14 cellular contexts compared by ENCODE assay signal in the genomic region with DNA sequence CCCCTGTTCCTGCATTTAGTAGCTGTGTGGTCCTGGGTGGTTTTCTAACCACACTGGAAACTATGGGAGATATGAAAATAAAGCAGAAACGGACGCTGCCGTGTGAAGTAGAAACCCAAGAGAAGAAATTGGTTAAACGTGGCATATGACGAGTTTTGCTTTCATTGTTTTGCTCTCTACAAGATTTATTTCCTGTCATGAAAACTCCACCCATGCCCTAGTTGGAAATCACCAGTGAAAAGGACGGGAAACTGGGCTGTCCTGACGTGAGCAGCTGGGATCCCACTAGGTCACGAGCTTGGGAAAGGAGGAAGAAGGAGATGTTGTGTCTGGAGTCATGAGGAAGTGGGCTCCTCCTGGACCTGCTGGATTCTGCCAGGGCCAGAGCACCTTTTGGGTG.
DNase-seq lines count a peak whose midpoint lies in the region; ATAC-seq and TF ChIP-seq lines count a peak whose summit lies in the region.
"Had no signal": no experiment of that assay in that cellular context is flagged by ENCODE, and none has a peak within 500 bp of the region (broad histone marks: within the 10 kb centered on the region; RNA-seq: fewer than 3 reads in every experiment).

No MANE protein-coding gene starts in this region.

- H3K27me3 ChIP-seq in adipocyte (replicated peaks; ENCODE audit: control insufficient read depth, insufficient read depth, low read length) (no peaks in the 10 kb centered on the region), right atrium auricular region (no peaks in the 10 kb centered on the region)
- H3K27me3 ChIP-seq: BLaER1 had no signal

- CTCF ChIA-PET in WTC11 (lab: Charles Lee) = no interaction called here

- POLR2A ChIA-PET in WTC11 (lab: Charles Lee) = no interaction called here

- H3K9ac ChIP-seq in adipocyte (ENCODE audit: low read length) = peak overlapping the region; percentile 44
- H3K9ac ChIP-seq: BLaER1 had no signal

- peaks cover 8% of the 10 kb centered on the region for H3K4me1 Mint-ChIP-seq in WTC11
- H3K4me1 Mint-ChIP-seq: immature natural killer cell had no signal

- DNase-seq in GM04503 (ENCODE audit: low read depth) = peak; percentile 78
- no peak for DNase-seq in adipocyte (ENCODE audit: low read depth)
- DNase-seq in right atrium auricular region (ENCODE audit: low spot score) = peak; percentile 80
- no peak for DNase-seq in DMS79 treated with DMSO at 0.1 percent for 48 hours (lab: John Stamatoyannopoulos, UW)
- DNase-seq in NCI-H146 (lab: John Stamatoyannopoulos, UW) = no peak
- no peak for DNase-seq in stimulated activated CD4-positive, alpha-beta T cell treated with anti-CD3 and anti-CD28 coated beads, Interleukin-1b, Interleukin-23, amount 100 ng/mL, for 48 hours
- no peak for DNase-seq in WTC11 (ENCODE audit: low spot score)
- DNase-seq: activated CD4-positive, alpha-beta T cell treated with anti-CD3 and anti-CD28 coated beads, Interleukin-2, amount 50 U/mL, for 4 hours; activated effector memory CD4-positive, alpha-beta T cell treated with Interleukin-2 at 50 U/mL for 16 hours; immature natural killer cell; stimulated activated CD8-positive, alpha-beta memory T cell treated with anti-CD3 and anti-CD28 coated beads, Interleukin-4, amount 100 ng/mL, for 48 hours had no signal

- H3K27me3 Mint-ChIP-seq in WTC11 (ENCODE audit: low read depth) = peaks cover 3% of the 10 kb centered on the region; the same call in 1 of the 2 replicates

- H3K27ac Mint-ChIP-seq in WTC11 = no peak overlapping the region
- H3K27ac Mint-ChIP-seq: immature natural killer cell; T-helper 1 cell treated with Interleukin-12 subunit alpha and Interleukin-12 subunit beta and Interleukin-4 antibody, amounts not matched to agents 30 μg/mL and 1 μg/mL, for 36 hours had no signal

- H3K36me3 Mint-ChIP-seq in WTC11 = no peaks in the 10 kb centered on the region
- H3K36me3 Mint-ChIP-seq: immature natural killer cell had no signal

- H3K4me3 Mint-ChIP-seq in WTC11 = no peak overlapping the region
- H3K4me3 Mint-ChIP-seq: immature natural killer cell; T-helper 1 cell treated with Interleukin-12 subunit alpha and Interleukin-12 subunit beta and Interleukin-4 antibody, amounts not matched to agents 30 μg/mL and 1 μg/mL, for 36 hours had no signal

- H3K9me3 ChIP-seq in adipocyte (ENCODE audit: control insufficient read depth, low read length) = no peaks in the 10 kb centered on the region
- H3K9me3 ChIP-seq in right atrium auricular region = no peaks in the 10 kb centered on the region
- H3K9me3 ChIP-seq: BLaER1 had no signal

- TF ChIP-seq CTCF in right atrium auricular region (IDR thresholded peaks at IDR 0.05) (no peak), WTC11 (IDR thresholded peaks at IDR 0.05) (no peak)

- peaks cover 15% of the 10 kb centered on the region for H3K9me3 Mint-ChIP-seq in WTC11
- H3K9me3 Mint-ChIP-seq: immature natural killer cell; T-helper 1 cell treated with Interleukin-12 subunit alpha and Interleukin-12 subunit beta and Interleukin-4 antibody, amounts not matched to agents 30 μg/mL and 1 μg/mL, for 36 hours had no signal

- H3K36me3 ChIP-seq in adipocyte (ENCODE audit: control insufficient read depth, insufficient read depth, low read length, severe bottlenecking) (no peaks in the 10 kb centered on the region), right atrium auricular region (no peaks in the 10 kb centered on the region)
- H3K36me3 ChIP-seq: BLaER1 had no signal

- H3K4me3 ChIP-seq in adipocyte (ENCODE audit: low read length) (peak overlapping the region; percentile 17), right atrium auricular region (no peak overlapping the region), skin epidermis (no peak overlapping the region)
- H3K4me3 ChIP-seq: BLaER1 had no signal

- peaks cover 41% of the 10 kb centered on the region for H3K4me1 ChIP-seq in adipocyte (ENCODE audit: control insufficient read depth, insufficient read depth, low read length)
- peaks cover 0 to 21% of the 10 kb centered on the region in 2 donors for H3K4me1 ChIP-seq in right atrium auricular region
- H3K4me1 ChIP-seq: BLaER1 had no signal

- H3K27ac ChIP-seq in right atrium auricular region (peak overlapping the region; percentile 63 to 65), skin epidermis (peak overlapping the region in 13 of 21 experiments; percentile 26 to 83 (median 53))
- H3K27ac ChIP-seq: BLaER1 had no signal

- ATAC-seq in WTC11 = no peak

TF ChIP-seq in WTC11, 78 proteins besides CTCF, POLR2A, EP300 and RAD21:
- TF ChIP-seq SMAD3 (CRISPR knock-in tag; IDR thresholded peaks at IDR 0.05; ENCODE audit: borderline replicate concordance) = no peak
- TF ChIP-seq ZNF416 (CRISPR knock-in tag; IDR thresholded peaks at IDR 0.05) = no peak
- no peak for TF ChIP-seq MXD4 (CRISPR knock-in tag; IDR thresholded peaks at IDR 0.05; ENCODE audit: borderline replicate concordance)
- TF ChIP-seq ZNF263 (CRISPR knock-in tag; IDR thresholded peaks at IDR 0.05; ENCODE audit: low read depth) = no peak
- no peak for TF ChIP-seq SP1 (CRISPR knock-in tag; conservative IDR thresholded peaks at IDR 0.05)
- no peak for TF ChIP-seq JUN (CRISPR knock-in tag; IDR thresholded peaks at IDR 0.05)
- no peak for TF ChIP-seq FOXK1 (CRISPR knock-in tag; IDR thresholded peaks at IDR 0.05)
- no peak for TF ChIP-seq NR2C2 (CRISPR knock-in tag; IDR thresholded peaks at IDR 0.05)
- no peak for TF ChIP-seq NFYB (CRISPR knock-in tag; conservative IDR thresholded peaks at IDR 0.05; ENCODE audit: low read depth)
- TF ChIP-seq TCF7 (CRISPR knock-in tag; IDR thresholded peaks at IDR 0.05; ENCODE audit: low read depth) = no peak
- TF ChIP-seq ZNF425 (CRISPR knock-in tag; conservative IDR thresholded peaks at IDR 0.05) = no peak
- TF ChIP-seq, protein P1, sequence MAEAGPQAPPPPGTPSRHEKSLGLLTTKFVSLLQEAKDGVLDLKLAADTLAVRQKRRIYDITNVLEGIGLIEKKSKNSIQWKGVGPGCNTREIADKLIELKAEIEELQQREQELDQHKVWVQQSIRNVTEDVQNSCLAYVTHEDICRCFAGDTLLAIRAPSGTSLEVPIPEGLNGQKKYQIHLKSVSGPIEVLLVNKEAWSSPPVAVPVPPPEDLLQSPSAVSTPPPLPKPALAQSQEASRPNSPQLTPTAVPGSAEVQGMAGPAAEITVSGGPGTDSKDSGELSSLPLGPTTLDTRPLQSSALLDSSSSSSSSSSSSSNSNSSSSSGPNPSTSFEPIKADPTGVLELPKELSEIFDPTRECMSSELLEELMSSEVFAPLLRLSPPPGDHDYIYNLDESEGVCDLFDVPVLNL (CRISPR knock-in tag; IDR thresholded peaks at IDR 0.05; ENCODE audit: borderline replicate concordance, low read depth) = no peak
- TF ChIP-seq, protein P2, sequence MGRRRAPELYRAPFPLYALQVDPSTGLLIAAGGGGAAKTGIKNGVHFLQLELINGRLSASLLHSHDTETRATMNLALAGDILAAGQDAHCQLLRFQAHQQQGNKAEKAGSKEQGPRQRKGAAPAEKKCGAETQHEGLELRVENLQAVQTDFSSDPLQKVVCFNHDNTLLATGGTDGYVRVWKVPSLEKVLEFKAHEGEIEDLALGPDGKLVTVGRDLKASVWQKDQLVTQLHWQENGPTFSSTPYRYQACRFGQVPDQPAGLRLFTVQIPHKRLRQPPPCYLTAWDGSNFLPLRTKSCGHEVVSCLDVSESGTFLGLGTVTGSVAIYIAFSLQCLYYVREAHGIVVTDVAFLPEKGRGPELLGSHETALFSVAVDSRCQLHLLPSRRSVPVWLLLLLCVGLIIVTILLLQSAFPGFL (CRISPR knock-in tag; IDR thresholded peaks at IDR 0.05; ENCODE audit: borderline replicate concordance) = no peak
- no peak for TF ChIP-seq ZNF512 (CRISPR knock-in tag; IDR thresholded peaks at IDR 0.05; ENCODE audit: borderline replicate concordance)
- no peak for TF ChIP-seq ETV6 (CRISPR knock-in tag; IDR thresholded peaks at IDR 0.05)
- no peak for TF ChIP-seq RORB (CRISPR knock-in tag; IDR thresholded peaks at IDR 0.05)
- TF ChIP-seq E2F1 (CRISPR knock-in tag; IDR thresholded peaks at IDR 0.05) = no peak

Comparison
In these comparisons a context has a peak if more than half of its experiments do, and no peak if none do; other contexts are left out.
1. DNase-seq: peak in GM04503 (single experiment) and right atrium auricular region (single experiment); none in adipocyte (single experiment), DMS79 treated with DMSO at 0.1 percent for 48 hours (single experiment), NCI-H146 (single experiment), stimulated activated CD4-positive, alpha-beta T cell treated with anti-CD3 and anti-CD28 coated beads, Interleukin-1b, Interleukin-23, amount 100 ng/mL, for 48 hours (single experiment) and WTC11 (single experiment).